Comparison of ENCODE assay signal across 16 cellular contexts in the genomic region with DNA sequence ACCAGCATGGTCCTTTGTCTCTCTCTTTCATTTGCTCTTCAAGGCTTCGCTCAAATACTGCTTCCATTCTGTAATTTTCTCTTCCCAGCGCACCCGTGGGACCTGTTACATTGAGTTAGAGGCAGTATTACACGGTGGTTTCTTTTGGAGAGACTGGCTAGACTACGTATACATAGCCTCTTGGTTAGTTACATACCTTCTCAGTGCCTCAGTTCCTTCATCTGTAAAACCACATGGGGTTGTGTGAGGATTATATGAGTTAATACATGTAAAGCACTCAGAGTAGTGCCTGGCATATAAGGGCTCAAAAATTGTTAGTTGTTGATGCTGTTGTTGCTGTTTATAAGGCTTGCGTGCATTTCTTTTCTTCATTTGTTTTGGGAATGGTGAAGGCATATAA. TPM values are rescaled to one million over a fixed set of nuclear protein-coding genes. Genes with fewer than 3 reads are reported as not detected.
DNase-seq lines count a peak whose midpoint lies in the region; ATAC-seq and TF ChIP-seq lines count a peak whose summit lies in the region.
"Had no signal": no experiment of that assay in that cellular context is flagged by ENCODE, and none has a peak within 500 bp of the region (broad histone marks: within the 10 kb centered on the region; RNA-seq: fewer than 3 reads in every experiment).

No MANE protein-coding gene starts in this region.

- H3K27ac ChIP-seq in BLaER1 treated with 17β-estradiol and CSF1 and Interleukin-3, amounts not matched to agents 10 nM and 100 nM, result no peak overlapping the region
- H3K27ac ChIP-seq in suprapubic skin, result no peak overlapping the region

- H3K36me3 Mint-ChIP-seq in nephron progenitor cell (ENCODE audit: low read depth), result no peaks in the 10 kb centered on the region
- H3K36me3 Mint-ChIP-seq: CD4-positive, alpha-beta memory T cell had no signal

- peak; percentile 18 for ATAC-seq in HG03108 (IDR thresholded peaks at IDR 0.05; ENCODE audit: unreplicated experiment)

- no peak overlapping the region for H3K9ac ChIP-seq in BLaER1 treated with 17β-estradiol and CSF1 and Interleukin-3, amounts not matched to agents 10 nM and 100 nM
- no peak overlapping the region for H3K9ac ChIP-seq in Loucy (ENCODE audit: low read depth, low read length, poor library complexity, severe bottlenecking)

- H3K4me1 ChIP-seq in BLaER1 treated with 17β-estradiol and CSF1 and Interleukin-3, amounts not matched to agents 10 nM and 100 nM, result peaks cover 0 to 15% (median 8%) of the 10 kb centered on the region in 10 experiments; a peak in 11 of 20 replicates
- H3K4me1 ChIP-seq in Loucy (ENCODE audit: insufficient read depth, low read length, poor library complexity, severe bottlenecking), result peaks cover 34% of the 10 kb centered on the region
- peaks cover 10% of the 10 kb centered on the region for H3K4me1 ChIP-seq in suprapubic skin

- H3K27ac Mint-ChIP-seq in nephron progenitor cell, result peak overlapping the region; percentile 17
- H3K27ac Mint-ChIP-seq: CD4-positive, alpha-beta memory T cell had no signal

- H3K79me2 ChIP-seq in Loucy (ENCODE audit: insufficient read depth, low read length), result peaks cover 23% of the 10 kb centered on the region; the same call in 1 of the 2 replicates

- WGBS in suprapubic skin, result 89% methylated on average over 6 of the region's 6 CpGs

- no peaks in the 10 kb centered on the region for H3K27me3 ChIP-seq in BLaER1 treated with 17β-estradiol and CSF1 and Interleukin-3, amounts not matched to agents 10 nM and 100 nM
- no peaks in the 10 kb centered on the region for H3K27me3 ChIP-seq in Loucy (ENCODE audit: insufficient read depth, low read length, poor library complexity, severe bottlenecking)
- H3K27me3 ChIP-seq in suprapubic skin, result no peaks in the 10 kb centered on the region

- TF ChIP-seq EP300 in suprapubic skin (IDR thresholded peaks at IDR 0.05), result no peak

- H4K20me1 ChIP-seq in BLaER1 treated with 17β-estradiol and CSF1 and Interleukin-3, amounts not matched to agents 10 nM and 100 nM, result peaks cover 0 to 98% (median 4%) of the 10 kb centered on the region in 11 experiments; a peak in 9 of 22 replicates
- no peaks in the 10 kb centered on the region for H4K20me1 ChIP-seq in Loucy (ENCODE audit: insufficient read depth, low read length, poor library complexity, severe bottlenecking)

- peaks cover 0 to 3% (median under 1%) of the 10 kb centered on the region in 11 experiments; a peak in 4 of 22 replicates for H3K9me3 ChIP-seq in BLaER1 treated with 17β-estradiol and CSF1 and Interleukin-3, amounts not matched to agents 10 nM and 100 nM (replicated peaks in 1 of 11)
- H3K9me3 ChIP-seq in Loucy (ENCODE audit: insufficient read depth, low read depth, low read length), result no peaks in the 10 kb centered on the region
- H3K9me3 ChIP-seq in suprapubic skin, result no peaks in the 10 kb centered on the region

- no peaks in the 10 kb centered on the region for H3F3A ChIP-seq in Loucy (ENCODE audit: low read depth)

- no peak overlapping the region for H2AFZ ChIP-seq in Loucy (ENCODE audit: low read length)

- no peaks in the 10 kb centered on the region for H3K9me2 ChIP-seq in Loucy (replicated peaks; ENCODE audit: low read depth, low read length)

- H3K4me1 Mint-ChIP-seq in nephron progenitor cell, result peaks cover 6% of the 10 kb centered on the region
- H3K4me1 Mint-ChIP-seq: CD4-positive, alpha-beta memory T cell had no signal

- no peaks in the 10 kb centered on the region for H3K36me3 ChIP-seq in BLaER1 treated with 17β-estradiol and CSF1 and Interleukin-3, amounts not matched to agents 10 nM and 100 nM
- no peaks in the 10 kb centered on the region for H3K36me3 ChIP-seq in Loucy (ENCODE audit: insufficient read depth, low read length)
- H3K36me3 ChIP-seq in suprapubic skin, result no peaks in the 10 kb centered on the region

- TF ChIP-seq POLR2A in suprapubic skin (IDR thresholded peaks at IDR 0.05), result no peak

- H3K27me3 Mint-ChIP-seq in nephron progenitor cell (ENCODE audit: low read depth, poor library complexity), result peaks cover 3% of the 10 kb centered on the region
- H3K27me3 Mint-ChIP-seq: CD4-positive, alpha-beta memory T cell had no signal

- no peaks in the 10 kb centered on the region for H3K9me3 Mint-ChIP-seq in nephron progenitor cell

- peak overlapping the region in 10 of 11 experiments; percentile 5 to 36 (median 20); a peak in 10 of 22 replicates for H3K4me2 ChIP-seq in BLaER1 treated with 17β-estradiol and CSF1 and Interleukin-3, amounts not matched to agents 10 nM and 100 nM
- H3K4me2 ChIP-seq in Loucy (ENCODE audit: low read depth, low read length, poor library complexity, severe bottlenecking), result peak overlapping the region; percentile 10

- H3K4me3 Mint-ChIP-seq in nephron progenitor cell, result no peak overlapping the region
- H3K4me3 Mint-ChIP-seq: CD4-positive, alpha-beta memory T cell had no signal

- DNase-seq in nephron progenitor cell, result no peak
- DNase-seq in suprapubic skin (ENCODE audit: low spot score in 2 of 2), result no peak
- DNase-seq in medulla oblongata (ENCODE audit: extremely low spot score), result no peak
- DNase-seq in OCI-M1 (lab: John Stamatoyannopoulos, UW), result no peak
- no peak for DNase-seq in DMS153 treated with DMSO at 0.1 percent for 48 hours (lab: John Stamatoyannopoulos, UW; ENCODE audit: unreplicated experiment)
- DNase-seq: C1 segment of cervical spinal cord; Calu3; CD4-positive, alpha-beta memory T cell; COR-L47; DND-41; GOT3; H7; HCEC 1CT had no signal

- no peak overlapping the region for H3K4me3 ChIP-seq in BLaER1 treated with 17β-estradiol and CSF1 and Interleukin-3, amounts not matched to agents 10 nM and 100 nM
- H3K4me3 ChIP-seq in Loucy (ENCODE audit: low read length, poor library complexity, severe bottlenecking) (no peak overlapping the region), suprapubic skin (no peak overlapping the region)

- TF ChIP-seq CTCF in Loucy (conservative IDR thresholded peaks at IDR 0.05; ENCODE audit: low read length) (no peak), nephron progenitor cell (IDR thresholded peaks at IDR 0.05) (no peak), suprapubic skin (IDR thresholded peaks at IDR 0.05) (no peak)

RNA-seq across cellular contexts. Expression of a gene that starts 33.8 kb away (rescaled TPM):
- total RNA-seq in suprapubic skin, result 10 to 100 TPM; 30.2 to 65.4 (median 34.8) TPM
